In the genomic region with DNA sequence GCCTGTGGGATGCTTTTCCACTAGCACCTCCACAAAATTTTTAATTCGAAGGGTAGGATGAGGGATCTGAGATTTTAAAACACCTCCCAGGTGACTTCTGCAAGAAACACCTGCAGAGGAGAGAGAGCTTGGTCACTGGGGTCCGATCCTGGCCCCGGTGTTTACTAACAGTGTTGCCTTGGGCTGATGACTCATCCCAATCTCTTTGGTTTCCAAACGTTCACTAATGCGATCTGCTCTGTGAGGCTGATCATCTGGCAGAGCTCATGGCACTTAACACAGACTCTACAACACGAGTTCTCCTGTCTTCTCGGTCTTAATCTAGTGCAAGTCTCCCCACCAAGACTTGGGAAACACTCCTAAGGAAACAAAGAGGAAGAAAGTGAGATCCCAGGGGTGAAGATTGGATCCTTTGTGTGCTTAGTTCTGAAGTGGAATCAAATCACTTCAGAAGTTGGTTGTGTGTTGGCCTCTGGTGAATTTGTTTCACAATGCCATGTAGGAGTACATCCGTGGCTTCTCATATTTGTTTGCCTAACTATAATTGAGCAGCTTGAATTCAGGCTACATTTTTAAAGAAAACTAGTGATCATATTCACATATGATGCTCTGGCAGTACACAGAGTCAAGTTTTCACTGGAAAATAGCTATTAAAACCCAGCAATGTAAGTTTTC, we compare ENCODE assay signal across 19 cellular contexts.
DNase-seq lines count a peak whose midpoint lies in the region; ATAC-seq and TF ChIP-seq lines count a peak whose summit lies in the region.
"Had no signal": no experiment of that assay in that cellular context is flagged by ENCODE, and none has a peak within 500 bp of the region (broad histone marks: within the 10 kb centered on the region; RNA-seq: fewer than 3 reads in every experiment).

No MANE protein-coding gene starts in this region.

- peak; percentile 46 for ATAC-seq in left lung
- ATAC-seq in CD4-positive, alpha-beta T cell (ENCODE audit: poor library complexity), result no peak
- ATAC-seq: GM12878 had no signal

- no peaks in the 10 kb centered on the region for H3K9me3 ChIP-seq in left lung
- no peaks in the 10 kb centered on the region for H3K9me3 ChIP-seq in CD4-positive, alpha-beta T cell (ENCODE audit: control insufficient read depth, low read length)

- no peaks in the 10 kb centered on the region for H3K27me3 ChIP-seq in left lung
- H3K27me3 ChIP-seq in CD4-positive, alpha-beta T cell (ENCODE audit: control insufficient read depth, insufficient read depth, low read length), result no peaks in the 10 kb centered on the region
- H3K27me3 ChIP-seq: SJSA1 had no signal

- TF ChIP-seq CTCF in Calu3 (IDR thresholded peaks at IDR 0.05; ENCODE audit: unreplicated experiment), result no peak
- no peak for TF ChIP-seq CTCF in left lung (IDR thresholded peaks at IDR 0.05)
- TF ChIP-seq CTCF in CD4-positive, alpha-beta T cell (IDR thresholded peaks at IDR 0.05), result no peak

- no peaks in the 10 kb centered on the region for H3K9me3 Mint-ChIP-seq in Calu3 (ENCODE audit: low read depth, unreplicated experiment)
- peaks cover 2% of the 10 kb centered on the region for H3K9me3 Mint-ChIP-seq in CD4-positive, alpha-beta T cell

- no peak overlapping the region for H3K27ac Mint-ChIP-seq in Calu3 (ENCODE audit: unreplicated experiment)
- H3K27ac Mint-ChIP-seq in CD4-positive, alpha-beta T cell, result no peak overlapping the region
- H3K27ac Mint-ChIP-seq: B cell; CD4-positive, alpha-beta memory T cell had no signal

- peak; percentile 12 for DNase-seq in Calu3
- DNase-seq in M059J (ENCODE audit: low read depth), result peak; percentile 1
- peak; percentile 7 for DNase-seq in astrocyte of the hippocampus (ENCODE audit: low read depth, low spot score)
- no peak for DNase-seq in left lung
- DNase-seq in CD4-positive, alpha-beta T cell, result no peak
- no peak for DNase-seq in NCI-H2196 treated with DMSO at 0.1 percent for 48 hours (lab: John Stamatoyannopoulos, UW; ENCODE audit: unreplicated experiment)
- DNase-seq in effector CD8-positive, alpha-beta T cell (lab: John Stamatoyannopoulos, UW), result no peak
- no peak for DNase-seq in activated T-cell treated with anti-CD3 and anti-CD28 coated beads, Interleukin-2, amount 50 U/mL, for 48 hours
- DNase-seq: CD4-positive, alpha-beta memory T cell; DND-41; GDM1; H7; MM.1S; NCI-H1092 treated with DMSO at 0.1 percent for 48 hours; NCI-H1694 treated with DMSO at 0.1 percent for 48 hours had no signal

- H3K4me1 Mint-ChIP-seq in Calu3 (ENCODE audit: low read depth, unreplicated experiment), result peaks cover 6% of the 10 kb centered on the region
- no peaks in the 10 kb centered on the region for H3K4me1 Mint-ChIP-seq in CD4-positive, alpha-beta T cell (ENCODE audit: low read depth)
- H3K4me1 Mint-ChIP-seq: B cell; CD4-positive, alpha-beta memory T cell had no signal

- H3K4me3 ChIP-seq in left lung, result no peak overlapping the region
- H3K4me3 ChIP-seq: GM12878, PC-9, SJSA1 had no signal

- H3K4me3 Mint-ChIP-seq in Calu3 (ENCODE audit: low read depth, unreplicated experiment), result no peak overlapping the region
- H3K4me3 Mint-ChIP-seq in CD4-positive, alpha-beta T cell, result no peak overlapping the region
- H3K4me3 Mint-ChIP-seq: B cell; CD4-positive, alpha-beta memory T cell had no signal

- peaks cover 5% of the 10 kb centered on the region for H3K36me3 Mint-ChIP-seq in Calu3 (ENCODE audit: insufficient read depth, unreplicated experiment)
- no peaks in the 10 kb centered on the region for H3K36me3 Mint-ChIP-seq in CD4-positive, alpha-beta T cell (ENCODE audit: low read depth)
- H3K36me3 Mint-ChIP-seq: CD4-positive, alpha-beta memory T cell had no signal

- CTCF ChIA-PET in Calu3 (lab: Charles Lee), result interaction anchor here (1.0 kb wide), 1 partner anchor 12 kb away, joined by 3 read pairs; no protein-coding TSS in a partner anchor
- CTCF ChIA-PET in CD4-positive, alpha-beta T cell (lab: Charles Lee), result no interaction called here

- BruUV-seq in Calu3 (replicated peaks; lab: Mats Ljungman, UMichigan), result no TSS peak

- H3K4me1 ChIP-seq in left lung, result no peaks in the 10 kb centered on the region
- H3K4me1 ChIP-seq: SJSA1 had no signal

- POLR2A ChIA-PET in CD4-positive, alpha-beta T cell (lab: Charles Lee), result no interaction called here

- intact Hi-C loops in Calu3 (cut with micrococcal nuclease; ENCODE audit: unreplicated experiment), result no loop called here
- intact Hi-C loops in left lung (cut with DNase I), result no loop called here
- intact Hi-C loops in CD4-positive, alpha-beta T cell (cut with DNase I, micrococcal nuclease), result no loop called here

- no peaks in the 10 kb centered on the region for H3K36me3 ChIP-seq in left lung
- H3K36me3 ChIP-seq: SJSA1 had no signal

- no peak overlapping the region for H3K27ac ChIP-seq in left lung
- H3K27ac ChIP-seq in CD4-positive, alpha-beta T cell (ENCODE audit: low read depth, low read length), result no peak overlapping the region
- H3K27ac ChIP-seq: PC-9, SJSA1 had no signal

- no peaks in the 10 kb centered on the region for H3K27me3 Mint-ChIP-seq in Calu3 (ENCODE audit: unreplicated experiment)
- H3K27me3 Mint-ChIP-seq in CD4-positive, alpha-beta T cell, result no peaks in the 10 kb centered on the region
- H3K27me3 Mint-ChIP-seq: B cell; CD4-positive, alpha-beta memory T cell had no signal

Comparison
In these comparisons a context has a peak if more than half of its experiments do, and no peak if none do; other contexts are left out.
1. DNase-seq: peak in Calu3 (single experiment), M059J (single experiment) and astrocyte of the hippocampus (single experiment); none in left lung (0 of 2), CD4-positive, alpha-beta T cell (0 of 10), NCI-H2196 treated with DMSO at 0.1 percent for 48 hours (single experiment), effector CD8-positive, alpha-beta T cell (single experiment) and activated T-cell treated with anti-CD3 and anti-CD28 coated beads, Interleukin-2, amount 50 U/mL, for 48 hours (0 of 2).